ENCODE assay signal across 14 cellular contexts in genomic region chr5:165130656-165131055, GRCh38.
"Had no signal": no experiment of that assay in that cellular context is flagged by ENCODE, and none has a peak within 500 bp of the region (broad histone marks: within the 10 kb centered on the region; RNA-seq: fewer than 3 reads in every experiment).

No MANE protein-coding gene starts in this region.

- H3K4me3 ChIP-seq: skin epidermis, tibial nerve, uterus had no signal

- H3K4me1 ChIP-seq: tibial nerve, uterus had no signal

- DNase-seq: activated CD4-positive, CD25-positive, alpha-beta regulatory T cell treated with anti-CD3 and anti-CD28 coated beads, Interleukin-2, amount 50 U/mL, for 72 hours; activated naive CD8-positive, alpha-beta T cell treated with anti-CD3 and anti-CD28 coated beads for 36 hours; hypothalamus; kidney glomerular epithelial cell; nucleus accumbens; stimulated activated CD4-positive, alpha-beta T cell treated with anti-CD3 and anti-CD28 coated beads, Interleukin-15, amount 100 ng/mL, for 24 hours; stimulated activated CD4-positive, alpha-beta T cell treated with anti-CD3 and anti-CD28 coated beads, Interleukin-4, amount 100 ng/mL, for 1 hour; stimulated activated naive CD4-positive, alpha-beta T cell; T-helper 9 cell; uterus had no signal

- H3K36me3 ChIP-seq: tibial nerve, uterus had no signal

- ATAC-seq: esophagus mucosa; natural killer cell treated with Interleukin-12 subunit alpha and Interleukin-12 subunit beta and Interleukin-15 and Interleukin-18, amount 100 ng/mL, for 72 hours had no signal

- H3K27ac ChIP-seq: skin epidermis, tibial nerve, uterus had no signal

- H3K9me3 ChIP-seq: tibial nerve, uterus had no signal

- H3K27me3 ChIP-seq: tibial nerve, uterus had no signal
